24 cellular contexts compared by ENCODE assay signal in genomic region chr17:5532581-5532980, GRCh38. TPM values are rescaled to one million over a fixed set of nuclear protein-coding genes. Genes with fewer than 3 reads are reported as not detected.
DNase-seq lines count a peak whose midpoint lies in the region; ATAC-seq and TF ChIP-seq lines count a peak whose summit lies in the region.
"Had no signal": no experiment of that assay in that cellular context is flagged by ENCODE, and none has a peak within 500 bp of the region (broad histone marks: within the 10 kb centered on the region; RNA-seq: fewer than 3 reads in every experiment).

No MANE protein-coding gene starts in this region.

- no peak overlapping the region for H3K4me3 ChIP-seq in neuronal stem cell (ENCODE audit: low read length in 2 of 2)
- H3K4me3 ChIP-seq: A549; BLaER1 treated with 17β-estradiol and CSF1 and Interleukin-3, amounts not matched to agents 10 nM and 100 nM; GM12878; GM23248 had no signal

- DNase-seq in activated effector memory CD4-positive, alpha-beta T cell treated with anti-CD3 and anti-CD28 coated beads, Interleukin-2, amount 50 U/mL, for 16 hours: peak; percentile 43
- no peak for DNase-seq in activated effector memory CD4-positive, alpha-beta T cell treated with Interleukin-2 at 50 U/mL for 16 hours
- DNase-seq in stimulated activated naive CD8-positive, alpha-beta T cell treated with anti-CD3 and anti-CD28 coated beads, Interleukin-15, Interleukin-2, amounts not matched to agents 100 U/mL and 50 U/mL, for 24 hours: no peak
- DNase-seq in neuronal stem cell (ENCODE audit: low spot score) (no peak), HEK293T (ENCODE audit: extremely low spot score) (no peak), T-helper 1 cell (no peak)
- DNase-seq: 8988T; ACHN; AML-193; BE2C; CD4-positive, alpha-beta T cell; CD8-positive, alpha-beta memory T cell; DMS 273 treated with DMSO at 0.1 percent for 48 hours; DMS79; EL; GDM1; GM23248; H7; HCEC 1CT had no signal

- H3K27me3 Mint-ChIP-seq in stimulated activated naive CD8-positive, alpha-beta T cell treated with anti-CD3 and anti-CD28 coated beads, Interleukin-15, Interleukin-2, amounts not matched to agents 100 ng/mL and 50 ng/mL, for 24 hours: no peaks in the 10 kb centered on the region
- H3K27me3 Mint-ChIP-seq: CD4-positive, alpha-beta T cell had no signal

- no peak overlapping the region for H3K4me2 ChIP-seq in neuronal stem cell (ENCODE audit: insufficient read depth, low read length, poor library complexity, severe bottlenecking)
- H3K4me2 ChIP-seq: A549; BLaER1 treated with 17β-estradiol and CSF1 and Interleukin-3, amounts not matched to agents 10 nM and 100 nM had no signal

- H3K9me3 Mint-ChIP-seq in stimulated activated naive CD8-positive, alpha-beta T cell treated with anti-CD3 and anti-CD28 coated beads, Interleukin-15, Interleukin-2, amounts not matched to agents 100 ng/mL and 50 ng/mL, for 24 hours: no peaks in the 10 kb centered on the region
- H3K9me3 Mint-ChIP-seq: CD14-positive monocyte; CD4-positive, alpha-beta T cell; CD8-positive, alpha-beta memory T cell had no signal

- H2BK120ac ChIP-seq in neuronal stem cell (ENCODE audit: low read depth, low read length): peak overlapping the region; percentile 89

- H3K4ac ChIP-seq in neuronal stem cell (ENCODE audit: low read length): peak overlapping the region; percentile 59

- no CpG with 5 or more reads among the region's 8 CpGs for WGBS in neuronal stem cell (ENCODE audit: extremely low coverage in 2 of 2, insufficient read length in 2 of 2, insufficient replicate concordance in 1 of 2), 2 donors

- H2AFZ ChIP-seq in neuronal stem cell (ENCODE audit: low read length): peak overlapping the region; percentile 10
- H2AFZ ChIP-seq: GM23248 had no signal

- H3K9me3 ChIP-seq in neuronal stem cell (replicated peaks in 1 of 2; ENCODE audit: control insufficient read depth in 2 of 2, insufficient read depth in 1 of 2, low read depth in 1 of 2, low read length in 2 of 2): no peaks in the 10 kb centered on the region
- H3K9me3 ChIP-seq: A549; BE2C; BLaER1 treated with 17β-estradiol and CSF1 and Interleukin-3, amounts not matched to agents 10 nM and 100 nM had no signal

- H2BK12ac ChIP-seq in neuronal stem cell (ENCODE audit: low read length): no peak overlapping the region

- H2BK15ac ChIP-seq in neuronal stem cell (ENCODE audit: low read length): peak overlapping the region; percentile 93

- peak overlapping the region; percentile 85 for H2AK5ac ChIP-seq in neuronal stem cell (ENCODE audit: low read depth, low read length)

- H3K4me1 Mint-ChIP-seq in stimulated activated naive CD8-positive, alpha-beta T cell treated with anti-CD3 and anti-CD28 coated beads, Interleukin-15, Interleukin-2, amounts not matched to agents 100 ng/mL and 50 ng/mL, for 24 hours (ENCODE audit: low read depth): peaks cover under 1% of the 10 kb centered on the region
- H3K4me1 Mint-ChIP-seq: CD14-positive monocyte; CD8-positive, alpha-beta memory T cell had no signal

- H3K4me3 Mint-ChIP-seq in stimulated activated naive CD8-positive, alpha-beta T cell treated with anti-CD3 and anti-CD28 coated beads, Interleukin-15, Interleukin-2, amounts not matched to agents 100 ng/mL and 50 ng/mL, for 24 hours: no peak overlapping the region
- H3K4me3 Mint-ChIP-seq: CD14-positive monocyte; CD4-positive, alpha-beta T cell; CD8-positive, alpha-beta memory T cell had no signal

- peaks cover 1 to 5% of the 10 kb centered on the region in 2 donors for H3K4me1 ChIP-seq in neuronal stem cell (ENCODE audit: control insufficient read depth in 2 of 2, insufficient read depth in 1 of 2, low read depth in 1 of 2, low read length in 2 of 2)

- peak overlapping the region; percentile 81 for H3K18ac ChIP-seq in neuronal stem cell (ENCODE audit: low read length)

- POLR2A ChIA-PET in HEK293T (lab: Yijun Ruan, JAX): no interaction called here

- no peak for ATAC-seq in stimulated activated naive CD8-positive, alpha-beta T cell treated with anti-CD3 and anti-CD28 coated beads, Interleukin-15, Interleukin-2, amounts not matched to agents 100 U/mL and 50 U/mL, for 24 hours
- ATAC-seq: GM12878 had no signal

- H3K9ac ChIP-seq in neuronal stem cell (ENCODE audit: low read depth, low read length, poor library complexity): peak overlapping the region; percentile 39
- H3K9ac ChIP-seq: BLaER1 treated with 17β-estradiol and CSF1 and Interleukin-3, amounts not matched to agents 10 nM and 100 nM; GM23248 had no signal

- H3K27me3 ChIP-seq in neuronal stem cell (ENCODE audit: control insufficient read depth in 3 of 3, insufficient read depth in 3 of 3, low read depth in 1 of 3, low read length in 3 of 3): no peaks in the 10 kb centered on the region
- H3K27me3 ChIP-seq: BE2C; BLaER1 treated with 17β-estradiol and CSF1 and Interleukin-3, amounts not matched to agents 10 nM and 100 nM had no signal

- CTCF ChIA-PET in HEK293T (lab: Yijun Ruan, JAX): no interaction called here

- H3K36me3 ChIP-seq in neuronal stem cell (replicated peaks in 1 of 2; ENCODE audit: control insufficient read depth in 2 of 2, insufficient read depth in 2 of 2, low read length in 2 of 2): no peaks in the 10 kb centered on the region
- H3K36me3 ChIP-seq: BE2C had no signal

- H3K23ac ChIP-seq in neuronal stem cell (ENCODE audit: low read depth, low read length, poor library complexity): no peak overlapping the region

- H3K79me1 ChIP-seq in neuronal stem cell (ENCODE audit: low read depth, low read length): no peaks in the 10 kb centered on the region

- peak overlapping the region; percentile 93 for H2BK5ac ChIP-seq in neuronal stem cell (ENCODE audit: low read length)

- H4K91ac ChIP-seq in neuronal stem cell (ENCODE audit: low read depth, low read length, poor library complexity): no peak overlapping the region

- H3K27ac ChIP-seq in neuronal stem cell (replicated peaks; ENCODE audit: low read length): no peak overlapping the region
- H3K27ac ChIP-seq: A549; BLaER1 treated with 17β-estradiol and CSF1 and Interleukin-3, amounts not matched to agents 10 nM and 100 nM; GM23248 had no signal

- peaks cover 41% of the 10 kb centered on the region for H3K36me3 Mint-ChIP-seq in stimulated activated naive CD8-positive, alpha-beta T cell treated with anti-CD3 and anti-CD28 coated beads, Interleukin-15, Interleukin-2, amounts not matched to agents 100 ng/mL and 50 ng/mL, for 24 hours (ENCODE audit: low read depth)

- no peak overlapping the region for H4K8ac ChIP-seq in neuronal stem cell (ENCODE audit: low read depth, low read length)

- peak overlapping the region; percentile 86 for H3K14ac ChIP-seq in neuronal stem cell (ENCODE audit: low read length)

- H3K27ac Mint-ChIP-seq in stimulated activated naive CD8-positive, alpha-beta T cell treated with anti-CD3 and anti-CD28 coated beads, Interleukin-15, Interleukin-2, amounts not matched to agents 100 ng/mL and 50 ng/mL, for 24 hours: peak overlapping the region; percentile 9
- H3K27ac Mint-ChIP-seq: CD8-positive, alpha-beta memory T cell had no signal

TF ChIP-seq in HEK293T, 16 proteins besides CTCF, POLR2A, EP300 and RAD21:
- TF ChIP-seq BHLHE40 (IDR thresholded peaks at IDR 0.05; ENCODE audit: borderline replicate concordance) (no peak), SUZ12 (IDR thresholded peaks at IDR 0.05) (no peak), SP1 (IDR thresholded peaks at IDR 0.05) (no peak), NFRKB (IDR thresholded peaks at IDR 0.05) (no peak), ZNF384 (IDR thresholded peaks at IDR 0.05) (no peak), ELF4 (IDR thresholded peaks at IDR 0.05) (no peak), LEF1 (IDR thresholded peaks at IDR 0.05; ENCODE audit: borderline replicate concordance) (no peak), TARDBP (IDR thresholded peaks at IDR 0.05) (no peak), FOXM1 (IDR thresholded peaks at IDR 0.05; ENCODE audit: borderline replicate concordance) (no peak), ARNT (IDR thresholded peaks at IDR 0.05) (no peak), L3MBTL2 (conservative IDR thresholded peaks at IDR 0.05) (no peak), FOXK2 (IDR thresholded peaks at IDR 0.05) (no peak)
TF ChIP-seq in HEK293T: peak in this region for 0.

RNA-seq across cellular contexts. Expression of gene MIS12, which starts 46.2 kb away (rescaled TPM):
- 24.0 TPM for polyA plus RNA-seq in neuronal stem cell (2013, experiment 1 of 2)
- polyA plus RNA-seq in neuronal stem cell (2013, experiment 2 of 2): 25.1 TPM

RNA-seq across cellular contexts. Expression of gene DERL2, which starts 46.6 kb away (rescaled TPM):
- 19.3 TPM for polyA plus RNA-seq in neuronal stem cell (2013, experiment 1 of 2)
- 21.1 TPM for polyA plus RNA-seq in neuronal stem cell (2013, experiment 2 of 2)

RNA-seq across cellular contexts. Expression of gene NLRP1, which starts 51.7 kb away (rescaled TPM):
- polyA plus RNA-seq in neuronal stem cell (2013, experiment 1 of 2): 76.9 TPM
- 73.7 TPM for polyA plus RNA-seq in neuronal stem cell (2013, experiment 2 of 2)
